In the genomic region with DNA sequence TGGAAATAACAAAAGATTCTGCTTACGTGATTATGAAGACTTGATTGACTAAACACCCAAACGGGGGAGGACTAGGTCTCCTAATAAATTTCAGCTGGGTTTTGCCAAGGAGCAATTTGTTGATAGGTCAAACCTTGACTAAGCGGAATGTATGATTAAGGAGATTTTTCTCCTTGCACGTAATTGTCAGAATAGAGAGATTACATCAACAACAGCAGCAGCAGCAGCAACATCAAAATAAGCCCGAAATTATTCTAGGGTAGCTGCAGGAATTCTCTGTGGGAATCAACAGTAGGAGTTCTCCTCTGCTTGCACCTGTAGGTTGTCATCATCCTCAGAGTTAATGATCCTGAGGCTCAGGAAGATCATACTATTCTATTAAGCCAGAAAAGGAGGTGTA, we compare ENCODE assay signal across 17 cellular contexts.
"Had no signal": no experiment of that assay in that cellular context is flagged by ENCODE, and none has a peak within 500 bp of the region (broad histone marks: within the 10 kb centered on the region; RNA-seq: fewer than 3 reads in every experiment).

No MANE protein-coding gene starts in this region.

- H3K9me3 ChIP-seq: esophagus squamous epithelium, SK-N-SH had no signal

- H3K27me3 Mint-ChIP-seq: activated naive CD8-positive, alpha-beta T cell treated with anti-CD3 and anti-CD28 coated beads, Interleukin-2, amount 50 U/mL, for 24 hours; naive thymus-derived CD8-positive, alpha-beta T cell had no signal

- H3K9ac ChIP-seq: parathyroid adenoma, SK-N-SH had no signal

- H3K27ac ChIP-seq: parathyroid adenoma had no signal

- H3K4me3 Mint-ChIP-seq: activated naive CD8-positive, alpha-beta T cell treated with anti-CD3 and anti-CD28 coated beads, Interleukin-2, amount 50 U/mL, for 24 hours had no signal

- H3K4me1 ChIP-seq: parathyroid adenoma had no signal

- ATAC-seq: activated CD4-positive, CD25-positive, alpha-beta regulatory T cell treated with anti-CD3 and anti-CD28 coated beads, Interleukin-2, amount 50 U/mL, for 24 hours; activated naive CD8-positive, alpha-beta T cell treated with anti-CD3 and anti-CD28 coated beads, Interleukin-2, amount 50 U/mL, for 24 hours; naive thymus-derived CD8-positive, alpha-beta T cell; sciatic nerve had no signal

- H3K9me3 Mint-ChIP-seq: activated T-helper 1 cell treated with anti-CD3 and anti-CD28 coated beads, Interleukin-12 subunit alpha, Interleukin-12 subunit beta, Interleukin-2, Interleukin-4 antibody, amounts not matched to agents 30 ng/mL and 10 ng/mL and 1 ng/mL, durations not matched to agents 14 hours and 24 hours and 36 hours; naive thymus-derived CD8-positive, alpha-beta T cell had no signal

- H3K79me2 ChIP-seq: parathyroid adenoma had no signal

- H2AFZ ChIP-seq: parathyroid adenoma had no signal

- H3K4me3 ChIP-seq: esophagus squamous epithelium, smooth muscle cell had no signal

- H3K27me3 ChIP-seq: esophagus squamous epithelium had no signal

- H3K27ac Mint-ChIP-seq: activated naive CD8-positive, alpha-beta T cell treated with anti-CD3 and anti-CD28 coated beads, Interleukin-2, amount 50 U/mL, for 24 hours; activated T-helper 1 cell treated with anti-CD3 and anti-CD28 coated beads, Interleukin-12 subunit alpha, Interleukin-12 subunit beta, Interleukin-2, Interleukin-4 antibody, amounts not matched to agents 30 ng/mL and 10 ng/mL and 1 ng/mL, durations not matched to agents 14 hours and 24 hours and 36 hours had no signal

- H3K4me2 ChIP-seq: SK-N-SH, smooth muscle cell had no signal

- DNase-seq: activated CD4-positive, alpha-beta T cell treated with anti-CD3 and anti-CD28 coated beads, Interleukin-2, amount 50 U/mL, for 4 hours; activated naive CD8-positive, alpha-beta T cell treated with anti-CD3 and anti-CD28 coated beads, Interleukin-2, amount 50 U/mL, for 24 hours; aorta; cortex of kidney; effector CD4-positive, alpha-beta T cell; esophagus squamous epithelium; mesendoderm; naive thymus-derived CD8-positive, alpha-beta T cell; SK-N-SH; stimulated activated CD4-positive, alpha-beta T cell treated with anti-CD3 and anti-CD28 coated beads, Interleukin-4, amount 100 ng/mL, for 24 hours; stimulated activated naive CD4-positive, alpha-beta T cell; T-helper 1 cell had no signal
